ENCODE assay signal across 8 cellular contexts in the genomic region with DNA sequence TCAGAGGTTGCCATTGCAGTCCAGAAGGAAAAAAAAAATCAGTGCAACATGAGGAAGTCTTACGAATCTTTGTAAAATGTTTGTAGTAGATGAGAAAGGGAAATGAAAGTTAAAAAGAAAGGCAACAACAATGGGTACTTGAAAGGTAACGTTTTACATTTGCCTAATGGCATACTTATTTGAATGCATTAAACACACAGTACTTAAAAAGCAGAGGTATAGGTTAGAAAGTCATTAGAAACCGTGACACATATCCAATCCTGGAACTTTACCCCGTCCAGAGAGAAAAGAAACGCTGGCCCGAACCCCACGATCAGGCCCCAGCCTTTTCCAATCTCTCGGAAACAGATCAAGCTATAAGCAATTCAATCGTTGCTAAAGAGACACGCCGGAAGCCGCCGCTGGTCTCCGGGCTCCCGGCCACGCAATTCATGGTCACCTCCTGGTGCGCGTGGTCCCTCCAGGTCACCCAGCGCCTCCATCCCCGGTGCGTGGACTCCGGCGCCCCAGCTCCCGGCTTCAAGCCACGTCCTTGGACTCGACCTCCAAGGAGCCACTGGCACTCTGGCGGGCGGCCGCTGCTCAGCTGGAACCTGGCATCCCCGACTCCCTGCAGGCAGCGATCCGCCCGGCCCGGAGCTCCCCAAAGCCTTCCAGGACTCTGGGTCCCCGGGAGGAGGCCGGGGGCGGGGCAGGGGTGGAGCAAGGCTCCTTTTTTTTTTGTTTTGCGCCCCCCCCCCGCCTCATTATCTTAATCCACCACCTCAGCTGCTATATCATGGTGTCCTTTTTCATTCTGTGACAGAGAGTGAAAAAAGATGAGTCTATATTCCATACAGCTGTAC. TPM values are rescaled to one million over a fixed set of nuclear protein-coding genes. Genes with fewer than 3 reads are reported as not detected.
DNase-seq lines count a peak whose midpoint lies in the region; ATAC-seq and TF ChIP-seq lines count a peak whose summit lies in the region.

SLC18B1 (minus strand) TSS at position 663 of the 845 bp plus-strand sequence; CDS start at position 482, 181 bp downstream.

- ATAC-seq in HG02678 (IDR thresholded peaks at IDR 0.05; ENCODE audit: unreplicated experiment): peak; percentile 43

- H3K27me3 ChIP-seq in subcutaneous abdominal adipose tissue (ENCODE audit: control insufficient read depth in 5 of 5, insufficient read depth in 4 of 5, low read length in 5 of 5): no peaks in the 10 kb centered on the region

- peak within 1 kb of the TSS; percentile 21 to 87 (median 72) for H3K9ac ChIP-seq in subcutaneous abdominal adipose tissue (ENCODE audit: low read length in 5 of 5)

- peak within 1 kb of the TSS; percentile 60 for H3K27ac ChIP-seq in subcutaneous abdominal adipose tissue (ENCODE audit: low read depth, low read length)

- peaks cover 0 to 4% (median 0%) of the 10 kb centered on the region in 5 donors for H3K9me3 ChIP-seq in subcutaneous abdominal adipose tissue (ENCODE audit: control insufficient read depth in 5 of 5, low read length in 5 of 5)

- no peak for TF ChIP-seq CTCF in epithelial cell of proximal tubule (conservative IDR thresholded peaks at IDR 0.05; ENCODE audit: low read depth, low read length)

- H3K36me3 ChIP-seq in subcutaneous abdominal adipose tissue (ENCODE audit: control insufficient read depth in 5 of 5, insufficient read depth in 5 of 5, low read length in 5 of 5): peaks cover 0 to 3% (median 0%) of the 10 kb centered on the region in 5 donors

- H3K4me1 ChIP-seq in subcutaneous abdominal adipose tissue (ENCODE audit: control insufficient read depth in 5 of 5, insufficient read depth in 5 of 5, low read length in 5 of 5): peaks cover 0 to 24% (median 14%) of the 10 kb centered on the region in 5 donors

- peak within 1 kb of the TSS; percentile 89 for H3K4me3 ChIP-seq in epithelial cell of proximal tubule (ENCODE audit: low read depth, low read length)
- peak within 1 kb of the TSS in 4 of 5 donors; percentile 76 to 84 (median 80) for H3K4me3 ChIP-seq in subcutaneous abdominal adipose tissue (ENCODE audit: low read depth in 1 of 5, low read length in 5 of 5)

- peak; percentile 70 to 78 for DNase-seq in NCI-H524 (lab: John Stamatoyannopoulos, UW)
- DNase-seq in NCI-H524 treated with DMSO at 0.1 percent for 48 hours (lab: John Stamatoyannopoulos, UW): no peak
- DNase-seq in NCI-H2171 (lab: John Stamatoyannopoulos, UW): peak; percentile 46
- peak; percentile 52 for DNase-seq in activated T-cell treated with anti-CD3 and anti-CD28 coated beads for 48 hours (ENCODE audit: low read depth)
- no peak for DNase-seq in epithelial cell of proximal tubule (ENCODE audit: low read depth)
- peak; percentile 14 for DNase-seq in middle frontal gyrus (ENCODE audit: extremely low spot score, low spot score)

RNA-seq across cellular contexts. Expression of gene SLC18B1, which starts in this region (rescaled TPM):
- 3.4 and 5.4 TPM in 2 replicates for total RNA-seq in epithelial cell of proximal tubule

Comparison
In these comparisons a context has a peak if more than half of its experiments do, and no peak if none do; other contexts are left out.
1. DNase-seq: peak in NCI-H524 (2 of 2), NCI-H2171 (single experiment), activated T-cell treated with anti-CD3 and anti-CD28 coated beads for 48 hours (single experiment) and middle frontal gyrus (single experiment); none in NCI-H524 treated with DMSO at 0.1 percent for 48 hours (single experiment) and epithelial cell of proximal tubule (single experiment).